11 cellular contexts compared by ENCODE assay signal in genomic region chr6:18276610-18277009, GRCh38. TPM values are rescaled to one million over a fixed set of nuclear protein-coding genes. Genes with fewer than 3 reads are reported as not detected.
A peak's percentile ranks its signal among the peaks of the same experiment; 100 is the strongest.
DNase-seq lines count a peak whose midpoint lies in the region; ATAC-seq, FAIRE-seq and TF ChIP-seq lines count a peak whose summit lies in the region.
"Had no signal": no experiment of that assay in that cellular context is flagged by ENCODE, and none has a peak within 500 bp of the region (broad histone marks: within the 10 kb centered on the region; RNA-seq: fewer than 3 reads in every experiment).

No MANE protein-coding gene starts in this region.

- H3K27me3 ChIP-seq in Caco-2 (replicated peaks; ENCODE audit: control insufficient read depth, insufficient read depth, low read length) = peaks cover 1% of the 10 kb centered on the region; the same call in 1 of the 2 replicates
- peaks cover 34% of the 10 kb centered on the region for H3K27me3 ChIP-seq in astrocyte (ENCODE audit: insufficient read depth, low read length)
- peaks cover 33% of the 10 kb centered on the region for H3K27me3 ChIP-seq in upper lobe of right lung

- H3K9ac ChIP-seq in astrocyte (ENCODE audit: low read length) = no peak overlapping the region

- CTCF ChIA-PET in Caco-2 (lab: Charles Lee) = no interaction called here

- BruUV-seq in Caco-2 (replicated peaks; lab: Mats Ljungman, UMichigan) = no TSS peak

- H3K27ac Mint-ChIP-seq in Caco-2 (ENCODE audit: unreplicated experiment) (no peak overlapping the region), astrocyte (ENCODE audit: unreplicated experiment) (no peak overlapping the region), mesothelial cell of epicardium (no peak overlapping the region)

- no peaks in the 10 kb centered on the region for H3K9me3 ChIP-seq in Caco-2
- H3K9me3 ChIP-seq in astrocyte (ENCODE audit: insufficient read depth, low read depth, low read length) = no peaks in the 10 kb centered on the region
- no peaks in the 10 kb centered on the region for H3K9me3 ChIP-seq in upper lobe of right lung

- TF ChIP-seq CTCF in Caco-2 (IDR thresholded peaks at IDR 0.05; ENCODE audit: insufficient read depth in 1 of 2, low read depth in 1 of 2, low read length in 1 of 2, severe bottlenecking in 1 of 2, unreplicated experiment in 1 of 2) (no peak), HFF-Myc (IDR thresholded peaks at IDR 0.05; ENCODE audit: low read depth, low read length, missing control alignments) (no peak), astrocyte (IDR thresholded peaks at IDR 0.05; ENCODE audit: insufficient read depth, low read depth, low read length) (no peak), mesothelial cell of epicardium (IDR thresholded peaks at IDR 0.05; ENCODE audit: unreplicated experiment) (no peak), upper lobe of right lung (IDR thresholded peaks at IDR 0.05) (no peak)

- H3K36me3 ChIP-seq in Caco-2 (ENCODE audit: control insufficient read depth, insufficient read depth, low read length) (no peaks in the 10 kb centered on the region), astrocyte (ENCODE audit: insufficient read depth, low read length) (no peaks in the 10 kb centered on the region), upper lobe of right lung (no peaks in the 10 kb centered on the region)

- H3K4me3 ChIP-seq in Caco-2 (ENCODE audit: low read depth, low read length) (no peak overlapping the region), HFF-Myc (replicated peaks; ENCODE audit: low read depth, low read length) (peak overlapping the region; percentile 49), astrocyte (ENCODE audit: insufficient read depth, low read depth, low read length) (peak overlapping the region; percentile 57), upper lobe of right lung (no peak overlapping the region)

- H3K4me1 Mint-ChIP-seq in Caco-2 (ENCODE audit: low read depth, unreplicated experiment) (peaks cover 12% of the 10 kb centered on the region), astrocyte (ENCODE audit: low read depth, unreplicated experiment) (no peaks in the 10 kb centered on the region), mesothelial cell of epicardium (peaks cover 16% of the 10 kb centered on the region)

- no peaks in the 10 kb centered on the region for H3K36me3 Mint-ChIP-seq in Caco-2 (ENCODE audit: insufficient read depth, unreplicated experiment)
- H3K36me3 Mint-ChIP-seq in astrocyte (ENCODE audit: low read depth, unreplicated experiment) = no peaks in the 10 kb centered on the region
- H3K36me3 Mint-ChIP-seq in mesothelial cell of epicardium = no peaks in the 10 kb centered on the region

- peaks cover 25% of the 10 kb centered on the region for H3K27me3 Mint-ChIP-seq in Caco-2 (ENCODE audit: insufficient read depth, unreplicated experiment)
- H3K27me3 Mint-ChIP-seq in astrocyte (ENCODE audit: low read depth, unreplicated experiment) = peaks cover 25% of the 10 kb centered on the region
- H3K27me3 Mint-ChIP-seq in mesothelial cell of epicardium (ENCODE audit: low read depth) = peaks cover 52% of the 10 kb centered on the region

- FAIRE-seq in astrocyte (lab: Jason Lieb, UNC) = no peak

- intact Hi-C loops in Caco-2 (cut with micrococcal nuclease; ENCODE audit: unreplicated experiment) (no loop called here), upper lobe of right lung (cut with DNase I) (no loop called here)

- H3K4me2 ChIP-seq in astrocyte (ENCODE audit: low read length) = peak overlapping the region; percentile 88

- H4K20me1 ChIP-seq in astrocyte (ENCODE audit: insufficient read depth, low read length) = no peaks in the 10 kb centered on the region

- no peak overlapping the region for H2AFZ ChIP-seq in astrocyte (ENCODE audit: low read depth, low read length)

- POLR2A ChIA-PET in Caco-2 (lab: Charles Lee) = no interaction called here

- DNase-seq in Caco-2 = no peak
- DNase-seq in HFF-Myc (ENCODE audit: extremely low read depth, low read depth) = no peak
- DNase-seq in astrocyte (ENCODE audit: low read depth) = no peak
- DNase-seq in mesothelial cell of epicardium (ENCODE audit: low spot score in 2 of 2, unreplicated experiment in 2 of 2) = no peak
- no peak for DNase-seq in T1000 (lab: John Stamatoyannopoulos, UW)
- no peak for DNase-seq in 8988T
- DNase-seq in NCI-H524 treated with DMSO at 0.1 percent for 48 hours (lab: John Stamatoyannopoulos, UW) = no peak
- no peak for DNase-seq in upper lobe of right lung
- DNase-seq: left colon; SHP77; stimulated activated naive CD4-positive, alpha-beta T cell treated with Interleukin-2 at 50 U/mL for 16 hours had no signal

- H3K4me1 ChIP-seq in Caco-2 (no peaks in the 10 kb centered on the region), astrocyte (ENCODE audit: insufficient read depth, low read length) (peaks cover 3% of the 10 kb centered on the region), upper lobe of right lung (peaks cover 8% of the 10 kb centered on the region)

- no peak for ATAC-seq in upper lobe of right lung
- ATAC-seq: left colon had no signal

- H3K9me3 Mint-ChIP-seq in Caco-2 (ENCODE audit: unreplicated experiment) = peaks cover 8% of the 10 kb centered on the region
- H3K9me3 Mint-ChIP-seq in astrocyte (ENCODE audit: unreplicated experiment) = peaks cover 2% of the 10 kb centered on the region
- peaks cover 5% of the 10 kb centered on the region for H3K9me3 Mint-ChIP-seq in mesothelial cell of epicardium

- no peaks in the 10 kb centered on the region for H3K79me2 ChIP-seq in astrocyte (ENCODE audit: insufficient read depth, low read length)

- H3K4me3 Mint-ChIP-seq in Caco-2 (ENCODE audit: unreplicated experiment) (peak overlapping the region; percentile 70), astrocyte (ENCODE audit: unreplicated experiment) (peak overlapping the region; percentile 82), mesothelial cell of epicardium (peak overlapping the region; percentile 71)

- no peak overlapping the region for H3K27ac ChIP-seq in astrocyte (ENCODE audit: low read depth, low read length)
- no peak overlapping the region for H3K27ac ChIP-seq in upper lobe of right lung

RNA-seq across cellular contexts. Expression of gene DEK, which starts 12.3 kb away (rescaled TPM):
- total RNA-seq in Caco-2 (2022) = 170 and 171 TPM in 2 replicates
- 35.2 and 39.9 TPM in 2 replicates for total RNA-seq in astrocyte
- total RNA-seq in mesothelial cell of epicardium = 77.8 to 87.5 TPM (median 79.5 TPM) in 3 replicates
- 64.9 TPM for total RNA-seq in upper lobe of right lung

Comparison
In these comparisons a context has a peak if more than half of its experiments do, and no peak if none do; other contexts are left out.
1. H3K4me3 ChIP-seq: peak in HFF-Myc (single experiment) and astrocyte (single experiment); none in Caco-2 (single experiment) and upper lobe of right lung (single experiment).
2. Peak in every context shown above with its lines, with median percentiles within 50 percentile points of each other: H3K4me3 Mint-ChIP-seq.